ENCODE assay signal across 15 cellular contexts in the genomic region with DNA sequence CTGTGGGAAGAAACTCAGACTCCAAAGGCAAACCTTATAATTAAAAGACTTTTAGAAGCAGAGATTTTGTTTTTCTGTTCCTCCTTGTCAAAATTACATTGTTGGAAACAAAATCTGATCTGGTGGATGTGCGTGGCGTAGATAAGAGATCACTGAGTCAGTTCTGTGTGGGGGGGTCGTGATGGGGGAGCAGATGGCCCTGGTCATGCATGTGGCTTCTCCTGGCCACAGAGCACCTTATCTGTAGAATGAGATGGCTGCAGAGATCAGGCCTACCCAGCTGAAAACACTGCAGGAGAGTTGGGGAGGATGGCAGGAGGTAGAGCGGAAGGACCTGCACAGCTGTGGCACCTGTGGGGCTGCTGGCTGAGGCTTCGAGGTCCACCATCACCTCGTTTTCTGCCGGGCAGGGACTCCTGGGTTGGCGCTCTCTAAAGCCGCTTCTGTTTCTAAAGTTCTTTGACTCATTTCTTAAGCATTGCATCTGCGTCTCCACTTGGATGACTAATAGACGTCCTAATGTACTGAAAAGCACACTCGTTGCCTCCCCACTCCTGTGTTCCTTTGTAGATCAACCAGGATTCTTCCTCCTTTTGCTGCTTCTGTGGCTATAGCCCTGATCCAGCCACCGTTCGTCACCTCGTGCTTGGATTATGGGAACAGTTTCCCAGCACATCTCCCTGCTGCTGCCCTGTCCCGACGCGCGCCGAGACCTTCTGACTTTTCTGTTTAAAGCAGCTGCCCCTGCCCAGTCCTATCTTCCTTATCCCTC.
A peak's percentile ranks its signal among the peaks of the same experiment; 100 is the strongest.
DNase-seq lines count a peak whose midpoint lies in the region; ATAC-seq lines count a peak whose summit lies in the region.
"Had no signal": no experiment of that assay in that cellular context is flagged by ENCODE, and none has a peak within 500 bp of the region (broad histone marks: within the 10 kb centered on the region; RNA-seq: fewer than 3 reads in every experiment).

No MANE protein-coding gene starts in this region.

- ATAC-seq in GM18498 (IDR thresholded peaks at IDR 0.05; ENCODE audit: unreplicated experiment), result no peak
- ATAC-seq: activated naive CD8-positive, alpha-beta T cell treated with anti-CD3 and anti-CD28 coated beads, Interleukin-2, amount 50 U/mL, for 24 hours; gastroesophageal sphincter had no signal

- DNase-seq in 8988T, result peak; percentile 42
- DNase-seq in HK-2 (ENCODE audit: unreplicated experiment), result peak; percentile 47
- DNase-seq in amniotic stem cell (lab: John Stamatoyannopoulos, UW), result peak; percentile 76
- peak; percentile 7 for DNase-seq in inferior parietal cortex (ENCODE audit: extremely low spot score)
- no peak for DNase-seq in UCSD-AML1 (lab: John Stamatoyannopoulos, UW; ENCODE audit: unreplicated experiment)
- DNase-seq in NCI-H2081 (lab: John Stamatoyannopoulos, UW), result no peak
- DNase-seq in NCI-H1694 treated with DMSO at 0.1 percent for 48 hours (lab: John Stamatoyannopoulos, UW), result no peak
- DNase-seq: activated naive CD8-positive, alpha-beta T cell treated with anti-CD3 and anti-CD28 coated beads, Interleukin-2, amount 50 U/mL, for 24 hours; AML-193; NCI-H187 treated with DMSO at 0.1 percent for 48 hours; SJCRH30; stimulated activated CD4-positive, alpha-beta T cell treated with anti-CD3 and anti-CD28 coated beads, Interleukin-2, amount 100 ng/mL, for 48 hours; tibial artery had no signal

Comparison
In these comparisons a context has a peak if more than half of its experiments do, and no peak if none do; other contexts are left out.
1. DNase-seq: peak in 8988T (single experiment), HK-2 (single experiment), amniotic stem cell (single experiment) and inferior parietal cortex (single experiment); none in UCSD-AML1 (single experiment), NCI-H2081 (0 of 2) and NCI-H1694 treated with DMSO at 0.1 percent for 48 hours (single experiment).